20 cellular contexts compared by ENCODE assay signal in the genomic region with DNA sequence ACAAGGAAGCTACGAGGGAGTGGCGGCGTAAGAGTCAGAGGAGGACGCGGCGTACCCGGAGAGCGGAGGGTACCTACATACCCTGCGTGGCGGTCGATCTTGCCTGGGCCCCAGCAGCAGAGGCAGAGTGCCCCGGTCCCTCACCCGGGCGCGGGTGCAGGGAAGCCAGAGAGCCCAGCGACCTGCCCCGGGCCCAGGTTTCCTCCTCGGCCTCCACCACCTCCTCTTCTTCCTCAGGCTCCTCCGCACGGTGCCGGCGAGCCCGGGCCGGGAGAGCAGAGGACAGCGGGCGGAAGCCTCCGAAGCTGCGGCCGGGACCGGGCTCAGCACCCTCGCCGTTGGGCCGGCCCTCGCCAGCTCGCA. TPM values are rescaled to one million over a fixed set of nuclear protein-coding genes. Genes with fewer than 3 reads are reported as not detected.
DNase-seq lines count a peak whose midpoint lies in the region; ATAC-seq and TF ChIP-seq lines count a peak whose summit lies in the region.
"Had no signal": no experiment of that assay in that cellular context is flagged by ENCODE, and none has a peak within 500 bp of the region (broad histone marks: within the 10 kb centered on the region; RNA-seq: fewer than 3 reads in every experiment).

No MANE protein-coding gene starts in this region.

- in situ Hi-C loops in gastrocnemius medialis (cut with MboI; ENCODE audit: low sequenced_read_pairs in 4 of 4), result loop anchor here in 2 of 4 donors (10.0 kb wide), 1 partner anchor 77 kb away; no protein-coding TSS in a partner anchor

- H3K4me3 Mint-ChIP-seq in MCF 10A (ENCODE audit: unreplicated experiment) (no peak overlapping the region), neural progenitor cell (peak overlapping the region; percentile 69)
- H3K4me3 Mint-ChIP-seq in dendritic cell treated with granulocyte-macrophage colony-stimulating factor and Interleukin-4, amounts not matched to agents 40 ng/mL and 50 ng/mL, for 4 days, result no peak overlapping the region

- TF ChIP-seq POLR2A in breast epithelium (IDR thresholded peaks at IDR 0.05) (no peak), tibial nerve (IDR thresholded peaks at IDR 0.05) (no peak), gastrocnemius medialis (IDR thresholded peaks at IDR 0.05) (no peak)

- H3K4me3 ChIP-seq in breast epithelium (no peak overlapping the region), neural progenitor cell (no peak overlapping the region), tibial nerve (no peak overlapping the region), foreskin fibroblast (ENCODE audit: low read depth in 1 of 2, low read length in 2 of 2) (no peak overlapping the region), gastrocnemius medialis (no peak overlapping the region)
- H3K4me3 ChIP-seq: body of pancreas had no signal

- H3K4me1 ChIP-seq in breast epithelium (no peaks in the 10 kb centered on the region), neural progenitor cell (peaks cover 52% of the 10 kb centered on the region), tibial nerve (peaks cover 0 to 76% (median 13%) of the 10 kb centered on the region in 4 donors), gastrocnemius medialis (peaks cover 0 to 7% of the 10 kb centered on the region in 2 donors)

- no peak overlapping the region for H3K9ac ChIP-seq in neural progenitor cell

- H3K27me3 Mint-ChIP-seq in MCF 10A (ENCODE audit: insufficient read depth, unreplicated experiment), result no peaks in the 10 kb centered on the region
- H3K27me3 Mint-ChIP-seq in dendritic cell treated with granulocyte-macrophage colony-stimulating factor and Interleukin-4, amounts not matched to agents 40 ng/mL and 50 ng/mL, for 4 days, result no peaks in the 10 kb centered on the region
- peaks cover 30% of the 10 kb centered on the region for H3K27me3 Mint-ChIP-seq in neural progenitor cell (ENCODE audit: insufficient read depth, low read depth)

- peaks cover 65% of the 10 kb centered on the region for H3K79me2 ChIP-seq in neural progenitor cell (ENCODE audit: low read depth)

- no peak for ATAC-seq in HG03097 (IDR thresholded peaks at IDR 0.05; ENCODE audit: low FRiP score, unreplicated experiment)
- no peak for ATAC-seq in gastrocnemius medialis

- peaks cover 91% of the 10 kb centered on the region for H3F3A ChIP-seq in neural progenitor cell (ENCODE audit: low read depth)

- H3K27ac ChIP-seq in breast epithelium (peak overlapping the region; percentile 48 to 52), neural progenitor cell (peak overlapping the region; percentile 38), tibial nerve (peak overlapping the region; percentile 31 to 97 (median 66)), gastrocnemius medialis (peak overlapping the region in 2 of 4 donors; percentile 33 to 63)

- DNase-seq in breast epithelium (ENCODE audit: low spot score in 2 of 2), result no peak
- no peak for DNase-seq in MCF 10A (ENCODE audit: unreplicated experiment)
- DNase-seq in neural progenitor cell (ENCODE audit: low spot score), result no peak
- no peak for DNase-seq in tibial nerve (ENCODE audit: low spot score in 2 of 2)
- no peak for DNase-seq in foreskin fibroblast
- DNase-seq in gastrocnemius medialis, result no peak
- DNase-seq: cortex of kidney had no signal

- H3K9me3 Mint-ChIP-seq in MCF 10A (ENCODE audit: unreplicated experiment), result no peaks in the 10 kb centered on the region
- no peaks in the 10 kb centered on the region for H3K9me3 Mint-ChIP-seq in dendritic cell treated with granulocyte-macrophage colony-stimulating factor and Interleukin-4, amounts not matched to agents 40 ng/mL and 50 ng/mL, for 4 days
- H3K9me3 Mint-ChIP-seq in neural progenitor cell, result peaks cover 7% of the 10 kb centered on the region
- H3K9me3 Mint-ChIP-seq: activated naive CD4-positive, alpha-beta T cell treated with anti-CD3 and anti-CD28 coated beads, Interleukin-2, amount 50 U/mL, for 72 hours had no signal

- H3K27ac Mint-ChIP-seq in MCF 10A (ENCODE audit: low read depth, unreplicated experiment) (no peak overlapping the region), neural progenitor cell (peak overlapping the region; percentile 89)
- peak overlapping the region; percentile 17 for H3K27ac Mint-ChIP-seq in dendritic cell treated with granulocyte-macrophage colony-stimulating factor and Interleukin-4, amounts not matched to agents 40 ng/mL and 50 ng/mL, for 4 days
- H3K27ac Mint-ChIP-seq: activated naive CD4-positive, alpha-beta T cell treated with anti-CD3 and anti-CD28 coated beads, Interleukin-2, amount 50 U/mL, for 72 hours had no signal

- H3K4me2 ChIP-seq in neural progenitor cell, result peak overlapping the region; percentile 87

- peaks cover 5% of the 10 kb centered on the region for H3K36me3 ChIP-seq in breast epithelium
- H3K36me3 ChIP-seq in neural progenitor cell, result peaks cover 5% of the 10 kb centered on the region
- peaks cover 0 to 64% (median 0%) of the 10 kb centered on the region in 3 donors for H3K36me3 ChIP-seq in tibial nerve
- peaks cover 0 to 35% of the 10 kb centered on the region in 2 donors for H3K36me3 ChIP-seq in gastrocnemius medialis

- H2AFZ ChIP-seq in neural progenitor cell (replicated peaks), result no peak overlapping the region

- H3K27me3 ChIP-seq in breast epithelium (no peaks in the 10 kb centered on the region), neural progenitor cell (peaks cover 3% of the 10 kb centered on the region), tibial nerve (no peaks in the 10 kb centered on the region), gastrocnemius medialis (no peaks in the 10 kb centered on the region)
- H3K27me3 ChIP-seq: BE2C, body of pancreas, stomach had no signal

- WGBS in tibial nerve, 2 donors, result 84 to 89% methylated on average over 32 to 35 of the region's 35 CpGs

- H3K4me1 Mint-ChIP-seq in MCF 10A (ENCODE audit: insufficient read depth, unreplicated experiment) (peaks cover 24% of the 10 kb centered on the region), neural progenitor cell (peaks cover 71% of the 10 kb centered on the region)
- H3K4me1 Mint-ChIP-seq in dendritic cell treated with granulocyte-macrophage colony-stimulating factor and Interleukin-4, amounts not matched to agents 40 ng/mL and 50 ng/mL, for 4 days (ENCODE audit: low read depth), result peaks cover 60% of the 10 kb centered on the region

- TF ChIP-seq CTCF in breast epithelium (IDR thresholded peaks at IDR 0.05) (no peak), MCF 10A (IDR thresholded peaks at IDR 0.05; ENCODE audit: unreplicated experiment) (no peak), neural progenitor cell (IDR thresholded peaks at IDR 0.05) (no peak), tibial nerve (IDR thresholded peaks at IDR 0.05) (no peak), foreskin fibroblast (IDR thresholded peaks at IDR 0.05; ENCODE audit: low read depth, low read length) (no peak), gastrocnemius medialis (IDR thresholded peaks at IDR 0.05 in 4 of 5, conservative IDR thresholded peaks at IDR 0.05 in 1 of 5) (no peak)

- POLR2A ChIA-PET in MCF 10A (lab: Yijun Ruan, JAX), result interaction anchor here (1.4 to 1.9 kb wide), 3 partner anchors 13 to 25 kb away, joined by 4 to 31 read pairs (median 9); no protein-coding TSS in a partner anchor

- TF ChIP-seq EP300 in tibial nerve (IDR thresholded peaks at IDR 0.05), result no peak

- H3K36me3 Mint-ChIP-seq in MCF 10A (ENCODE audit: insufficient read depth, unreplicated experiment), result peaks cover 19% of the 10 kb centered on the region
- H3K36me3 Mint-ChIP-seq in dendritic cell treated with granulocyte-macrophage colony-stimulating factor and Interleukin-4, amounts not matched to agents 40 ng/mL and 50 ng/mL, for 4 days (ENCODE audit: low read depth), result peaks cover 68% of the 10 kb centered on the region
- H3K36me3 Mint-ChIP-seq in neural progenitor cell, result peaks cover 39% of the 10 kb centered on the region

- no TSS peak for BruUV-seq in MCF 10A (replicated peaks; lab: Mats Ljungman, UMichigan)

- intact Hi-C loops in breast epithelium (cut with DNase I; ENCODE audit: low total_unique reads), result loop anchor here (5.0 kb wide), 1 partner anchor 74 kb away; no protein-coding TSS in a partner anchor
- intact Hi-C loops in MCF 10A (cut with micrococcal nuclease), result loop anchor here (1.0 kb wide), 4 partner anchors 13 to 77 kb away; no protein-coding TSS in a partner anchor
- intact Hi-C loops in dendritic cell treated with granulocyte-macrophage colony-stimulating factor and Interleukin-4, amounts not matched to agents 40 ng/mL and 50 ng/mL, for 4 days (cut with micrococcal nuclease), result loop anchor here (1.0 to 2.0 kb wide), 2 partner anchors 13 to 23 kb away; no protein-coding TSS in a partner anchor
- intact Hi-C loops in gastrocnemius medialis (cut with DNase I; ENCODE audit: low total_unique reads), result loop anchor here (1.0 kb wide), 3 partner anchors 13 to 77 kb away; no protein-coding TSS in a partner anchor

- H3K9me3 ChIP-seq in breast epithelium, result no peaks in the 10 kb centered on the region
- no peaks in the 10 kb centered on the region for H3K9me3 ChIP-seq in neural progenitor cell (ENCODE audit: low read depth)
- H3K9me3 ChIP-seq in tibial nerve, result no peaks in the 10 kb centered on the region
- H3K9me3 ChIP-seq in gastrocnemius medialis, result no peaks in the 10 kb centered on the region
- H3K9me3 ChIP-seq: BE2C, body of pancreas, stomach had no signal

- CTCF ChIA-PET in MCF 10A (lab: Yijun Ruan, JAX), result interaction anchor here (0.6 to 7.3 kb wide), 29 partner anchors 11 to 687 kb away, joined by 3 to 241 read pairs (median 9); a partner anchor contains a TSS

- H4K20me1 ChIP-seq in neural progenitor cell (ENCODE audit: low read depth), result peaks cover 89% of the 10 kb centered on the region

RNA-seq across cellular contexts. Expression of a gene that starts 6.7 kb away (rescaled TPM):
- total RNA-seq in breast epithelium (10 to 100 TPM; 32.4 to 62.2 (median 32.8) TPM), MCF 10A (2022) (18.4 and 33.8 TPM in 2 replicates), neural progenitor cell (ENCODE audit: low replicate concordance) (46.2 and 231 TPM in 2 replicates), tibial nerve (10 to 100 TPM; 28.6 to 90.3 (median 34.9) TPM), gastrocnemius medialis (10 to 100 TPM; 25.9 to 48.9 (median 43.9) TPM)

RNA-seq across cellular contexts. Expression of a gene that starts 9.1 kb away (rescaled TPM):
- 1 to 10 TPM in 1 of 3 donors, under 1 TPM in 2; 0.44 to 1.3 (median 0.98) TPM for total RNA-seq in breast epithelium
- total RNA-seq in MCF 10A (2022), result 0.59 and 1.6 TPM in 2 replicates
- 0.22 and 1.3 TPM in 2 replicates for total RNA-seq in neural progenitor cell (ENCODE audit: low replicate concordance)
- under 1 TPM in 2 of 4 donors, not detected in 2; 0.44 to 0.63 TPM for total RNA-seq in tibial nerve
- total RNA-seq in gastrocnemius medialis, result under 1 TPM in 2 of 4 donors, not detected in 2; 0.19 to 0.35 TPM
- total RNA-seq: A172, endothelial cell of umbilical vein, lung microvascular endothelial cell, M059J, posterior vena cava had no signal

RNA-seq across cellular contexts. Expression of a gene that starts 21.7 kb away (rescaled TPM):
- total RNA-seq in breast epithelium (10 to 100 TPM; 33.7 to 51.4 (median 40.6) TPM), MCF 10A (2022) (3.6 and 6.7 TPM in 2 replicates), neural progenitor cell (ENCODE audit: low replicate concordance) (15.0 and 46.0 TPM in 2 replicates), tibial nerve (100 to 1,000 TPM in 1 of 4 donors, 10 to 100 TPM in 3; 72.5 to 128 (median 80.9) TPM), gastrocnemius medialis (10 to 100 TPM; 10.4 to 15.7 (median 12.9) TPM)

RNA-seq across cellular contexts. Expression of a gene that starts 34.1 kb away (rescaled TPM):
- total RNA-seq in breast epithelium (not detected), MCF 10A (2022) (not detected in 2 replicates), neural progenitor cell (ENCODE audit: low replicate concordance) (not detected in 2 replicates), tibial nerve (not detected), gastrocnemius medialis (not detected)
- total RNA-seq: A172; activated naive CD4-positive, alpha-beta T cell treated with anti-CD3 and anti-CD28 coated beads, Interleukin-2, amount 50 U/mL, for 72 hours; body of pancreas; endothelial cell of umbilical vein; lung microvascular endothelial cell; M059J; myocyte; posterior vena cava; stomach; ureter had no signal

RNA-seq across cellular contexts. Expression of a gene that starts 49.6 kb away (rescaled TPM):
- 1 to 10 TPM in 2 of 3 donors, not detected in 1; 1.6 to 3.1 TPM for total RNA-seq in breast epithelium
- 10.9 and 11.8 TPM in 2 replicates for total RNA-seq in MCF 10A (2022)
- total RNA-seq in neural progenitor cell (ENCODE audit: low replicate concordance), result not detected in 2 replicates
- not detected for total RNA-seq in tibial nerve
- under 1 TPM in 1 of 4 donors, not detected in 3; 0.55 TPM for total RNA-seq in gastrocnemius medialis
- total RNA-seq: A172; activated naive CD4-positive, alpha-beta T cell treated with anti-CD3 and anti-CD28 coated beads, Interleukin-2, amount 50 U/mL, for 72 hours; endothelial cell of umbilical vein; lung microvascular endothelial cell; M059J; myocyte; posterior vena cava had no signal
